9 cellular contexts compared by ENCODE assay signal in the genomic region with DNA sequence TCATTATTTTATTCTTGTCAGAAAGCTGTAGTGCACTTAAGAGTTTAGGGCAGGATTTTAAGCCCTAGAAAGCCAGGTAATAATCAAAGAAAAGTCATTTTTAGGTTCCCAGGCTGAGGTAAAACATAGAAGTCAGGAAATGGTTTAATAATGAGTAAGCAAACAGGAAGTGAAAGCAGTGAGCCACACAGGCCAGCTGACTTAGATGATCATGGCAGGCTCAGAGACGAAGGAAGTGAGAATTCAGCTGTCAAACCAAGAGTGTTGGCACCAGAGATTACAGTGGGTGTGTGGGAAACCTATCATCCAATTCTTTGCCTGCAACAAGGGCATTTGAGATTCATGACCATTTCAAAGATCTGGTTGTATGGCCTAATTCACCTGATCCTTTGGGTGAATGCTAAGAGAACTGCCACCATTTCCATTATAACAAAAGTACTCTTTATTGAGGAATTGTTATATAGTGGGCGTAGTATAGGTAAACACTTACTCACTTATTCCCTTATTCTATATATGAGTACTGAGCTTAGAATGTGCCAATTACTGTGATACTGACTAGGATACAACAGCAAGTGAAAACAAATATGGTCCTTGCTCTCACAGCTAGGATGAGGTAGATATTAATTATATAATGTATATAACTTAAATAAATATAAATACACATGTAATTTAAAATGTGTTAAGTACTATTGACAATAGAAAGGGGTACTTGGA.
A peak's percentile ranks its signal among the peaks of the same experiment; 100 is the strongest.
DNase-seq lines count a peak whose midpoint lies in the region; ATAC-seq, FAIRE-seq and TF ChIP-seq lines count a peak whose summit lies in the region.
"Had no signal": no experiment of that assay in that cellular context is flagged by ENCODE, and none has a peak within 500 bp of the region (broad histone marks: within the 10 kb centered on the region; RNA-seq: fewer than 3 reads in every experiment).

No MANE protein-coding gene starts in this region.

- H4K20me1 ChIP-seq in fibroblast of lung (ENCODE audit: control insufficient read depth, extremely low read depth, insufficient read depth, low read length), result no peaks in the 10 kb centered on the region

- DNase-seq in GM12891 (ENCODE audit: insufficient read length, low spot score), result peak; percentile 17
- peak; percentile 54 for DNase-seq in KG1 (lab: John Stamatoyannopoulos, UW)
- peak; percentile 15 to 20 for DNase-seq in activated CD4-positive, alpha-beta T cell treated with anti-CD3 and anti-CD28 coated beads for 4 hours
- peak; percentile 40 to 68 for DNase-seq in fibroblast of lung (ENCODE audit: low read depth in 2 of 2)
- peak; percentile 45 for DNase-seq in stimulated activated CD4-positive, alpha-beta T cell treated with anti-CD3 and anti-CD28 coated beads, Interleukin-15, amount 100 ng/mL, for 24 hours
- no peak for DNase-seq in Calu3
- no peak for DNase-seq in NCI-H1694 treated with DMSO at 0.1 percent for 48 hours (lab: John Stamatoyannopoulos, UW)

- peak overlapping the region; percentile 81 for H2AFZ ChIP-seq in fibroblast of lung (ENCODE audit: low read length)

- H3K4me1 Mint-ChIP-seq in Calu3 (ENCODE audit: low read depth, unreplicated experiment), result no peaks in the 10 kb centered on the region

- H3K36me3 Mint-ChIP-seq in Calu3 (ENCODE audit: insufficient read depth, unreplicated experiment), result no peaks in the 10 kb centered on the region

- no peaks in the 10 kb centered on the region for H3K79me2 ChIP-seq in fibroblast of lung (ENCODE audit: control insufficient read depth, insufficient read depth, low read length)

- peak; percentile 97 for FAIRE-seq in GM12891 (lab: Jason Lieb, UNC)

- no peak overlapping the region for H3K4me3 ChIP-seq in fibroblast of lung (replicated peaks in 1 of 4; ENCODE audit: control extremely low read depth in 1 of 4, insufficient read depth in 1 of 4, low read depth in 3 of 4, low read length in 4 of 4)

- no peaks in the 10 kb centered on the region for H3K4me1 ChIP-seq in fibroblast of lung (ENCODE audit: control insufficient read depth, extremely low read depth, insufficient read depth, low read length)

- no peak overlapping the region for H3K9ac ChIP-seq in fibroblast of lung (ENCODE audit: insufficient read depth, low read length)

- intact Hi-C loops in Calu3 (cut with micrococcal nuclease; ENCODE audit: unreplicated experiment), result no loop called here

- no peak overlapping the region for H3K27ac Mint-ChIP-seq in Calu3 (ENCODE audit: unreplicated experiment)

- H3K9me3 ChIP-seq in fibroblast of lung (ENCODE audit: control insufficient read depth, insufficient read depth, low read depth, low read length), result no peaks in the 10 kb centered on the region

- no TSS peak for BruUV-seq in Calu3 (replicated peaks; lab: Mats Ljungman, UMichigan)

- TF ChIP-seq CTCF in fibroblast of lung (conservative IDR thresholded peaks at IDR 0.05 in 1 of 2, IDR thresholded peaks at IDR 0.05 in 1 of 2; ENCODE audit: low read depth in 1 of 2, low read length in 2 of 2) (no peak), Calu3 (IDR thresholded peaks at IDR 0.05; ENCODE audit: unreplicated experiment) (no peak)

- H3K4me2 ChIP-seq in fibroblast of lung (ENCODE audit: extremely low read depth, insufficient read depth, low read length), result no peak overlapping the region

- CTCF ChIA-PET in Calu3 (lab: Charles Lee), result no interaction called here

- H3K27me3 Mint-ChIP-seq in Calu3 (ENCODE audit: unreplicated experiment), result no peaks in the 10 kb centered on the region

- H3K9me3 Mint-ChIP-seq in Calu3 (ENCODE audit: low read depth, unreplicated experiment), result peaks cover 2% of the 10 kb centered on the region

- no peaks in the 10 kb centered on the region for H3K27me3 ChIP-seq in fibroblast of lung (ENCODE audit: control insufficient read depth, insufficient read depth, low read length)

- peak; percentile 100 for ATAC-seq in GM21825 (IDR thresholded peaks at IDR 0.05; ENCODE audit: unreplicated experiment)

- H3K27ac ChIP-seq in fibroblast of lung (ENCODE audit: insufficient read depth, low read length), result peak overlapping the region; percentile 47

- no peak for TF ChIP-seq POLR2A in GM12891 (IDR thresholded peaks at IDR 0.05; ENCODE audit: low read depth, low read length)

- no peak overlapping the region for H3K4me3 Mint-ChIP-seq in Calu3 (ENCODE audit: low read depth, unreplicated experiment)
- H3K4me3 Mint-ChIP-seq: nephron had no signal

- H3K36me3 ChIP-seq in fibroblast of lung (ENCODE audit: control insufficient read depth, insufficient read depth, low read length), result no peaks in the 10 kb centered on the region

TF ChIP-seq in GM12891, 5 proteins besides CTCF, POLR2A, EP300 and RAD21:
- TF ChIP-seq PAX5 (IDR thresholded peaks at IDR 0.05; ENCODE audit: insufficient read depth, low read length, severe bottlenecking), result peak; percentile 17
- TF ChIP-seq POLR2AphosphoS5 (IDR thresholded peaks at IDR 0.05; ENCODE audit: low read depth, low read length), result no peak
- TF ChIP-seq TAF1 (IDR thresholded peaks at IDR 0.05; ENCODE audit: low read depth, low read length), result no peak
- TF ChIP-seq SPI1 (IDR thresholded peaks at IDR 0.05; ENCODE audit: low read depth, low read length), result peak; percentile 100
- peak; percentile 63 for TF ChIP-seq POU2F2 (IDR thresholded peaks at IDR 0.05; ENCODE audit: low read depth, low read length)

Comparison
In these comparisons a context has a peak if more than half of its experiments do, and no peak if none do; other contexts are left out.
1. DNase-seq: peak in GM12891 (single experiment), KG1 (single experiment), activated CD4-positive, alpha-beta T cell treated with anti-CD3 and anti-CD28 coated beads for 4 hours (2 of 2), fibroblast of lung (2 of 2) and stimulated activated CD4-positive, alpha-beta T cell treated with anti-CD3 and anti-CD28 coated beads, Interleukin-15, amount 100 ng/mL, for 24 hours (single experiment); none in Calu3 (single experiment) and NCI-H1694 treated with DMSO at 0.1 percent for 48 hours (single experiment).